Comparison of ENCODE assay signal across 8 cellular contexts in genomic region chr19:1445932-1446712, GRCh38. TPM values are rescaled to one million over a fixed set of nuclear protein-coding genes. Genes with fewer than 3 reads are reported as not detected.
DNase-seq lines count a peak whose midpoint lies in the region; ATAC-seq lines count a peak whose summit lies in the region.

No MANE protein-coding gene starts in this region.

- intact Hi-C loops in left ventricle myocardium superior (cut with micrococcal nuclease) = no loop called here

- ATAC-seq in left ventricle myocardium superior (peak; percentile 30), HG03097 (IDR thresholded peaks at IDR 0.05; ENCODE audit: low FRiP score, unreplicated experiment) (no peak)

- peak overlapping the region; percentile 44 for H3K27ac ChIP-seq in temporal lobe (ENCODE audit: low read depth, low read length)

- DNase-seq in NCI-H1436 (lab: John Stamatoyannopoulos, UW) (peak; percentile 69), NCI-H1436 treated with DMSO at 0.1 percent for 48 hours (lab: John Stamatoyannopoulos, UW) (no peak), SK-N-DZ (ENCODE audit: low spot score) (peak; percentile 77), left ventricle myocardium superior (peak; percentile 33), middle frontal gyrus (ENCODE audit: extremely low spot score, low spot score) (no peak)
- no peak for DNase-seq in activated CD8-positive, alpha-beta memory T cell treated with anti-CD3 and anti-CD28 coated beads, Interleukin-2, amount 50 U/mL, for 4 hours

RNA-seq across cellular contexts. Expression of gene APC2, which starts 3.8 kb away (rescaled TPM):
- polyA plus RNA-seq in SK-N-DZ (2014; cell fraction: cytosol; rRNA removed) = 17.3 and 18.1 TPM in 2 replicates
- 27.4 and 32.2 TPM in 2 replicates for polyA plus RNA-seq in SK-N-DZ (2014; cell fraction: nucleus; rRNA removed)
- 0.17 TPM for total RNA-seq in left ventricle myocardium superior
- total RNA-seq in temporal lobe = 193 TPM

RNA-seq across cellular contexts. Expression of gene RPS15, which starts 7.9 kb away (rescaled TPM):
- polyA plus RNA-seq in SK-N-DZ (2014; cell fraction: cytosol; rRNA removed) = 4,048 and 6,099 TPM in 2 replicates
- polyA plus RNA-seq in SK-N-DZ (2014; cell fraction: nucleus; rRNA removed) = 3,447 and 8,602 TPM in 2 replicates
- total RNA-seq in left ventricle myocardium superior (625 TPM), temporal lobe (418 TPM)

RNA-seq across cellular contexts. Expression of gene C19orf25, which starts 32.9 kb away (rescaled TPM):
- 93.7 and 103 TPM in 2 replicates for polyA plus RNA-seq in SK-N-DZ (2014; cell fraction: cytosol; rRNA removed)
- 79.3 and 86.8 TPM in 2 replicates for polyA plus RNA-seq in SK-N-DZ (2014; cell fraction: nucleus; rRNA removed)
- total RNA-seq in left ventricle myocardium superior (16.2 TPM), temporal lobe (13.5 TPM)

RNA-seq across cellular contexts. Expression of gene DAZAP1, which starts 38.7 kb away (rescaled TPM):
- polyA plus RNA-seq in SK-N-DZ (2014; cell fraction: cytosol; rRNA removed) = 169 and 201 TPM in 2 replicates
- 133 and 197 TPM in 2 replicates for polyA plus RNA-seq in SK-N-DZ (2014; cell fraction: nucleus; rRNA removed)
- total RNA-seq in left ventricle myocardium superior = 96.7 TPM
- total RNA-seq in temporal lobe = 25.8 TPM

RNA-seq across cellular contexts. Expression of gene PCSK4, which starts 44.0 kb away (rescaled TPM):
- 2.4 and 2.9 TPM in 2 replicates for polyA plus RNA-seq in SK-N-DZ (2014; cell fraction: cytosol; rRNA removed)
- 50.0 and 68.3 TPM in 2 replicates for polyA plus RNA-seq in SK-N-DZ (2014; cell fraction: nucleus; rRNA removed)
- 2.8 TPM for total RNA-seq in left ventricle myocardium superior
- total RNA-seq in temporal lobe = 2.2 TPM

Comparison
In these comparisons a context has a peak if more than half of its experiments do, and no peak if none do; other contexts are left out.
1. DNase-seq: peak in NCI-H1436 (single experiment), SK-N-DZ (single experiment) and left ventricle myocardium superior (single experiment); none in NCI-H1436 treated with DMSO at 0.1 percent for 48 hours (single experiment), activated CD8-positive, alpha-beta memory T cell treated with anti-CD3 and anti-CD28 coated beads, Interleukin-2, amount 50 U/mL, for 4 hours (single experiment) and middle frontal gyrus (single experiment).
2. RNA of gene APC2, which starts 3.8 kb away (total RNA-seq): 193 TPM in temporal lobe (single experiment); 0.17 TPM in left ventricle myocardium superior (single experiment); every median in the first group is over 100 times any median in the second.